20 cellular contexts compared by ENCODE assay signal in the genomic region with DNA sequence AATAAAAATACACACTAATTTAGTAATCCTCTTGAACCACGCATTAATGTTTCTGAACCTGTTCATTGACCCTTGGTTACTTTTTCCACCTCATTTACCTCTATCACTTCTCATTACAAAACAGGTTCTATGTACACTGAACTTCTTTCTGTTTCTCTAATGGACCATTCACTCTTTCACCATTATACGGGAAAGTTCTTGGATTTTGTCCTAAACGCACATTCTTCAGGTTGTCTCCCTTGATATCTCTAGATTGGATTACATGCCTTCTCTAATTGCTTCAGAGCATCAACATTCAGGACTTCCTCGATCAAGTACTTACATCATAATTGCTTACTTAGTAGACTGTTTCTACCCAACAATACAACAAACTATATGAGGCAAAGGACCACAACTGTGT.
DNase-seq lines count a peak whose midpoint lies in the region; FAIRE-seq and TF ChIP-seq lines count a peak whose summit lies in the region.
"Had no signal": no experiment of that assay in that cellular context is flagged by ENCODE, and none has a peak within 500 bp of the region (broad histone marks: within the 10 kb centered on the region; RNA-seq: fewer than 3 reads in every experiment).

No MANE protein-coding gene starts in this region.

- H3K9me3 ChIP-seq in A673 (ENCODE audit: low read depth, low read length, poor library complexity, severe bottlenecking) (no peaks in the 10 kb centered on the region), astrocyte (ENCODE audit: insufficient read depth, low read depth, low read length) (no peaks in the 10 kb centered on the region)
- H3K9me3 ChIP-seq: HAP-1 had no signal

- H3K36me3 Mint-ChIP-seq in astrocyte (ENCODE audit: low read depth, unreplicated experiment): no peaks in the 10 kb centered on the region

- no peak overlapping the region for H3K4me2 ChIP-seq in astrocyte (ENCODE audit: low read length)

- H3K9ac ChIP-seq in astrocyte (ENCODE audit: low read length): no peak overlapping the region

- no peak overlapping the region for H3K27ac Mint-ChIP-seq in astrocyte (ENCODE audit: unreplicated experiment)
- H3K27ac Mint-ChIP-seq: CD4-positive, alpha-beta T cell had no signal

- H3K4me3 ChIP-seq in A673 (ENCODE audit: low read depth, low read length, poor library complexity, severe bottlenecking) (no peak overlapping the region), astrocyte (ENCODE audit: insufficient read depth, low read depth, low read length) (no peak overlapping the region), epithelial cell of proximal tubule (ENCODE audit: low read depth, low read length) (no peak overlapping the region)
- H3K4me3 ChIP-seq: HAP-1 had no signal

- H3K4me1 Mint-ChIP-seq in astrocyte (ENCODE audit: low read depth, unreplicated experiment): no peaks in the 10 kb centered on the region

- CTCF ChIA-PET in A673 (lab: Charles Lee) (interaction anchor here (0.7 kb wide), 1 partner anchor 12 kb away, joined by 3 read pairs; no protein-coding TSS in a partner anchor), RWPE1 (lab: Yijun Ruan, JAX) (no interaction called here)

- no peak overlapping the region for H2AFZ ChIP-seq in astrocyte (ENCODE audit: low read depth, low read length)

- TF ChIP-seq CTCF in A673 (conservative IDR thresholded peaks at IDR 0.05; ENCODE audit: low read depth, low read length): no peak
- TF ChIP-seq CTCF in astrocyte (IDR thresholded peaks at IDR 0.05; ENCODE audit: insufficient read depth, low read depth, low read length): no peak
- no peak for TF ChIP-seq CTCF in epithelial cell of proximal tubule (conservative IDR thresholded peaks at IDR 0.05; ENCODE audit: low read depth, low read length)
- no peak for TF ChIP-seq CTCF in RWPE1 (conservative IDR thresholded peaks at IDR 0.05; ENCODE audit: low read depth)

- no TSS peak for BruUV-seq in A673 (replicated peaks; lab: Mats Ljungman, UMichigan)

- POLR2A ChIA-PET in A673 (lab: Charles Lee; ENCODE audit: low non-redundant PET) (no interaction called here), RWPE1 (lab: Yijun Ruan, JAX; ENCODE audit: low non-redundant PET) (no interaction called here)

- no peaks in the 10 kb centered on the region for H3K79me2 ChIP-seq in astrocyte (ENCODE audit: insufficient read depth, low read length)

- H3K27ac ChIP-seq in A673 (ENCODE audit: low read depth, low read length, poor library complexity, severe bottlenecking): no peak overlapping the region
- H3K27ac ChIP-seq in astrocyte (ENCODE audit: low read depth, low read length): no peak overlapping the region
- H3K27ac ChIP-seq in RWPE1: no peak overlapping the region
- H3K27ac ChIP-seq: HL-60 had no signal

- intact Hi-C loops in A673 (cut with micrococcal nuclease; ENCODE audit: unreplicated experiment): no loop called here

- no peaks in the 10 kb centered on the region for H4K20me1 ChIP-seq in astrocyte (ENCODE audit: insufficient read depth, low read length)

- no peaks in the 10 kb centered on the region for H3K9me3 Mint-ChIP-seq in astrocyte (ENCODE audit: unreplicated experiment)
- H3K9me3 Mint-ChIP-seq: CD4-positive, alpha-beta T cell had no signal

- H3K36me3 ChIP-seq in A673 (ENCODE audit: insufficient read depth, low read length, poor library complexity, severe bottlenecking): no peaks in the 10 kb centered on the region
- no peaks in the 10 kb centered on the region for H3K36me3 ChIP-seq in astrocyte (ENCODE audit: insufficient read depth, low read length)
- H3K36me3 ChIP-seq: HAP-1 had no signal

- H3K27me3 Mint-ChIP-seq in astrocyte (ENCODE audit: low read depth, unreplicated experiment): no peaks in the 10 kb centered on the region
- H3K27me3 Mint-ChIP-seq: CD4-positive, alpha-beta T cell had no signal

- no peaks in the 10 kb centered on the region for H3K27me3 ChIP-seq in A673 (replicated peaks; ENCODE audit: insufficient read depth, low read depth, low read length, poor library complexity)
- H3K27me3 ChIP-seq in astrocyte (ENCODE audit: insufficient read depth, low read length): no peaks in the 10 kb centered on the region

- no peak for FAIRE-seq in astrocyte (lab: Jason Lieb, UNC)
- FAIRE-seq: D721Med, G401.6, GM12891 had no signal

- DNase-seq in A673 (ENCODE audit: low spot score): peak; percentile 10
- DNase-seq in astrocyte (ENCODE audit: low read depth): peak; percentile 83
- peak; percentile 27 for DNase-seq in epithelial cell of proximal tubule (ENCODE audit: low read depth)
- peak; percentile 73 for DNase-seq in renal cortical epithelial cell (ENCODE audit: low read depth)
- DNase-seq in RWPE1 (ENCODE audit: low spot score): no peak
- DNase-seq in kidney tubule cell (ENCODE audit: low spot score): no peak
- DNase-seq in putamen (ENCODE audit: low spot score): no peak
- DNase-seq: 8988T; ACHN; C1 segment of cervical spinal cord; CD4-positive, alpha-beta T cell; DMS153; DMS79 treated with DMSO at 0.1 percent for 48 hours; EL; GOT3 had no signal

- H3K4me3 Mint-ChIP-seq in astrocyte (ENCODE audit: unreplicated experiment): no peak overlapping the region
- H3K4me3 Mint-ChIP-seq: CD4-positive, alpha-beta T cell had no signal

- no peaks in the 10 kb centered on the region for H3K4me1 ChIP-seq in A673 (ENCODE audit: insufficient read depth, low read length, poor library complexity, severe bottlenecking)
- no peaks in the 10 kb centered on the region for H3K4me1 ChIP-seq in astrocyte (ENCODE audit: insufficient read depth, low read length)
- H3K4me1 ChIP-seq: HAP-1 had no signal

Comparison
In these comparisons a context has a peak if more than half of its experiments do, and no peak if none do; other contexts are left out.
1. DNase-seq: peak in A673 (single experiment), astrocyte (single experiment), epithelial cell of proximal tubule (single experiment) and renal cortical epithelial cell (single experiment); none in RWPE1 (single experiment), kidney tubule cell (single experiment) and putamen (single experiment).